1 cellular context compared by ENCODE assay signal in genomic region chr21:44510508-44511218, GRCh38.
TF ChIP-seq lines count a peak whose summit lies in the region.

No MANE protein-coding gene starts in this region.

TF ChIP-seq in HepG2, 621 proteins besides CTCF, POLR2A, EP300 and RAD21 (continued from another document and continues in another):
- TF ChIP-seq SKIL (CRISPR knock-in tag; IDR thresholded peaks at IDR 0.05; ENCODE audit: borderline replicate concordance) (no peak), ZSCAN30 (CRISPR knock-in tag; IDR thresholded peaks at IDR 0.05) (no peak), ZXDC (CRISPR knock-in tag; IDR thresholded peaks at IDR 0.05) (no peak), NR1H2 (CRISPR knock-in tag; IDR thresholded peaks at IDR 0.05; ENCODE audit: borderline replicate concordance, low read depth) (0 out of 2 replicates have a peak, but pooled peaks have one; percentile 47), NR2F2 (IDR thresholded peaks at IDR 0.05; ENCODE audit: borderline replicate concordance, low read depth) (no peak), LCORL (IDR thresholded peaks at IDR 0.05) (no peak), LCORL (CRISPR knock-in tag; IDR thresholded peaks at IDR 0.05) (peak; percentile 49; the same call in 1 of the 2 replicates), ERF (CRISPR knock-in tag; IDR thresholded peaks at IDR 0.05) (no peak), NFE2 (CRISPR knock-in tag; IDR thresholded peaks at IDR 0.05) (no peak), CBX5 (CRISPR knock-in tag; IDR thresholded peaks at IDR 0.05; ENCODE audit: borderline replicate concordance) (no peak), HDAC1 (CRISPR knock-in tag; IDR thresholded peaks at IDR 0.05) (no peak), ZSCAN5A (CRISPR knock-in tag; IDR thresholded peaks at IDR 0.05; ENCODE audit: borderline replicate concordance) (no peak), MXD4 (CRISPR knock-in tag; IDR thresholded peaks at IDR 0.05) (no peak), MLXIP (CRISPR knock-in tag; IDR thresholded peaks at IDR 0.05; ENCODE audit: borderline replicate concordance) (no peak), THAP7 (CRISPR knock-in tag; IDR thresholded peaks at IDR 0.05) (no peak), GTF2F1 (IDR thresholded peaks at IDR 0.05; ENCODE audit: low read length) (no peak), NFYC (CRISPR knock-in tag; IDR thresholded peaks at IDR 0.05) (no peak), PRDM10 (CRISPR knock-in tag; IDR thresholded peaks at IDR 0.05; ENCODE audit: low read depth) (no peak), HMG20A (CRISPR knock-in tag; IDR thresholded peaks at IDR 0.05; ENCODE audit: borderline replicate concordance) (no peak), TCF12 (IDR thresholded peaks at IDR 0.05) (no peak), TCF12 (CRISPR knock-in tag; IDR thresholded peaks at IDR 0.05) (no peak), ZNF713 (CRISPR knock-in tag; IDR thresholded peaks at IDR 0.05) (no peak), BCL3 (CRISPR knock-in tag; IDR thresholded peaks at IDR 0.05) (no peak), MXD3 (CRISPR knock-in tag; IDR thresholded peaks at IDR 0.05) (no peak), DMTF1 (CRISPR knock-in tag; IDR thresholded peaks at IDR 0.05) (no peak), FUBP1 (CRISPR knock-in tag; IDR thresholded peaks at IDR 0.05; ENCODE audit: borderline replicate concordance) (no peak), ARHGAP35 (CRISPR knock-in tag; IDR thresholded peaks at IDR 0.05; ENCODE audit: borderline replicate concordance) (no peak), ZNF687 (CRISPR knock-in tag; IDR thresholded peaks at IDR 0.05) (peak; percentile 85), FOXO1 (CRISPR knock-in tag; IDR thresholded peaks at IDR 0.05) (no peak), MAFK (conservative IDR thresholded peaks at IDR 0.05 in 1 of 2, IDR thresholded peaks at IDR 0.05 in 1 of 2; ENCODE audit: low read length in 2 of 2) (peak; percentile 86 to 87), ZSCAN21 (CRISPR knock-in tag; IDR thresholded peaks at IDR 0.05; ENCODE audit: borderline replicate concordance) (no peak)
